In the genomic region with DNA sequence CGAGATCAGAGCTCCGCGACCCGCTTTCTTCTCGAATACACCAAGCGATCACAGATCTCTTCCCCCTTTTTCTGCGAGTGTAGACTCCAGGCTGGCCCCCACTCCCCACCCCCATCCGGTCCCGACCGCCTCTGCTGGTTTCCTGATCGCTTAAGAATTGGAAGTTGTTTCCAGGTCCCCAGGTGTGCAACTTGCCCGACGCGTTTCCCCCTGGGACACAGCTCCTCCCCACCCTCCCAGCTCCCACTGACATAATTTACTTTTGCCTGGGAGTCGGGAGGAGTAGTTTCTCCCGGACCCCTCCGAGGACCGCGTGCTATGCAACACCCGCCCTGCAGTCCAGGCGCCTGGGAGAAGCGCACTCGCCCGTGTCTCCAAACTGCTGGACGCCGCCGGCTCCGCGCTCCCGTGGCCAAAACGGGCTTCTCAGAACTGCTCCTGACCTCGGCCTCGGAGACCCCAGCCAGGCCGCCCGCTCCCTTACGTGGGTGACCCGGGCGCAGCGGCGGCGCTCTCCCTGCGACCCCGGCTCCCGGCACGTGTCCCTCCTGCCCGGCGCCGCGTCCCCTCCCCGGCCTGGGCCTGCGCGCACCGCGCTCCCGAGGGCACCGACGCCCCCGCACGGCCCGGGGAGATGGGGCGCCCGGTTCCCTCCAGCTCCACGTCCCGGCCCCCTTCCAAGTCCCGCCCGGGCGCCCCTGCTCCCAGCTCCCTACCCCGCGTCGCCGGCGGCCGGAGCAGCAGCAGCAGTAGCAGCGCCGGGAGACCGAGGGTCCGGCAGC, we compare ENCODE assay signal across 8 cellular contexts. TPM values are rescaled to one million over a fixed set of nuclear protein-coding genes. Genes with fewer than 3 reads are reported as not detected.
DNase-seq lines count a peak whose midpoint lies in the region; ATAC-seq and TF ChIP-seq lines count a peak whose summit lies in the region.

No MANE protein-coding gene starts in this region.

- H3K4me1 ChIP-seq in IMR-90 (ENCODE audit: control insufficient read depth, insufficient read depth, low read length) = peaks cover 3% of the 10 kb centered on the region; the same call in 1 of the 2 replicates
- H3K4me1 ChIP-seq in mesendoderm (ENCODE audit: control insufficient read depth, low read depth, low read length) = no peaks in the 10 kb centered on the region

- H2BK20ac ChIP-seq in IMR-90 (ENCODE audit: low read depth, low read length) = no peak overlapping the region

- H3K9me3 ChIP-seq in IMR-90 (ENCODE audit: control insufficient read depth, insufficient read depth, low read length) = no peaks in the 10 kb centered on the region

- dilution Hi-C loops in IMR-90 (cut with HindIII; ENCODE audit: low sequenced_read_pairs, unreplicated experiment) = no loop called here

- H3K4me3 ChIP-seq in IMR-90 (ENCODE audit: insufficient read depth, low read depth, low read length) = peak overlapping the region; percentile 68
- peak overlapping the region; percentile 28 for H3K4me3 ChIP-seq in mesendoderm (ENCODE audit: low read length)

- H2BK5ac ChIP-seq in IMR-90 (ENCODE audit: low read depth, low read length, poor library complexity, severe bottlenecking) (peak overlapping the region; percentile 61), mesendoderm (ENCODE audit: low read length) (no peak overlapping the region)

- H2AK9ac ChIP-seq in IMR-90 (replicated peaks; ENCODE audit: low read depth, low read length, poor library complexity) = peak overlapping the region; percentile 81

- peak overlapping the region; percentile 62 for H3K4ac ChIP-seq in IMR-90 (ENCODE audit: low read depth, low read length)
- peak overlapping the region; percentile 48 for H3K4ac ChIP-seq in mesendoderm (ENCODE audit: low read depth, low read length)

- H3K27me3 Mint-ChIP-seq in stimulated activated naive B cell treated with anti-CD40 and anti-IgM and Interleukin-4, amounts not matched to agents 10 μg/mL and 1 μg/mL and 100 μg/mL, for 72 hours = no peaks in the 10 kb centered on the region

- no peak for TF ChIP-seq POLR2A in IMR-90 (IDR thresholded peaks at IDR 0.05; ENCODE audit: low read depth, low read length)

- no peaks in the 10 kb centered on the region for H3K79me2 ChIP-seq in mesendoderm (ENCODE audit: control insufficient read depth, insufficient read depth, low read length)

- H4K8ac ChIP-seq in IMR-90 (ENCODE audit: low read depth in 2 of 2, low read length in 2 of 2) = peak overlapping the region; percentile 59 to 70; a peak in 3 of 4 replicates
- H4K8ac ChIP-seq in mesendoderm (ENCODE audit: low read depth, low read length) = no peak overlapping the region

- H3K36me3 Mint-ChIP-seq in stimulated activated naive B cell treated with anti-CD40 and anti-IgM and Interleukin-4, amounts not matched to agents 10 μg/mL and 1 μg/mL and 100 μg/mL, for 72 hours = peaks cover 1 to 8% of the 10 kb centered on the region in 2 donors

- H2AK5ac ChIP-seq in IMR-90 (ENCODE audit: low read depth, low read length) (0 out of 2 replicates have a peak overlapping the region, but pooled peaks have one; percentile 8), mesendoderm (ENCODE audit: low read length) (no peak overlapping the region)

- CTCF ChIA-PET in IMR-90 (lab: Yijun Ruan, JAX) = interaction anchor here (0.9 kb wide), 1 partner anchor 115 kb away, joined by 3 read pairs; no protein-coding TSS in a partner anchor

- in situ Hi-C loops in IMR-90 (cut with MboI; ENCODE audit: low sequenced_read_pairs) = no loop called here

- DNase-seq in DMS114 treated with DMSO at 0.1 percent for 48 hours (lab: John Stamatoyannopoulos, UW; ENCODE audit: unreplicated experiment) = peak; percentile 32
- peak; percentile 47 for DNase-seq in IMR-90
- DNase-seq in activated CD4-positive, alpha-beta T cell treated with anti-CD3 and anti-CD28 coated beads, Interleukin-2, amount 50 U/mL, for 24 hours (ENCODE audit: low read depth in 1 of 2, low spot score in 1 of 2) = peak; percentile 22 to 36
- peak; percentile 10 for DNase-seq in effector CD4-positive, alpha-beta T cell
- peak; percentile 46 for DNase-seq in mesendoderm
- DNase-seq in stimulated activated naive B cell treated with anti-CD40 and anti-IgM and Interleukin-4, amounts not matched to agents 10 μg/mL and 1 μg/mL and 100 μg/mL, for 72 hours = peak; percentile 9
- DNase-seq in NCI-H2196 treated with DMSO at 0.1 percent for 48 hours (lab: John Stamatoyannopoulos, UW; ENCODE audit: unreplicated experiment) = no peak

- POLR2A ChIA-PET in IMR-90 (lab: Charles Lee; ENCODE audit: unreplicated experiment) = no interaction called here

- H4K20me1 ChIP-seq in IMR-90 (ENCODE audit: insufficient read depth, low read length) = no peaks in the 10 kb centered on the region

- no peak overlapping the region for H2BK15ac ChIP-seq in IMR-90 (ENCODE audit: low read depth, low read length)
- H2BK15ac ChIP-seq in mesendoderm (replicated peaks; ENCODE audit: low read depth) = no peak overlapping the region

- H3K4me3 Mint-ChIP-seq in stimulated activated naive B cell treated with anti-CD40 and anti-IgM and Interleukin-4, amounts not matched to agents 10 μg/mL and 1 μg/mL and 100 μg/mL, for 72 hours = peak overlapping the region; percentile 94 to 96

- H3K4me2 ChIP-seq in IMR-90 (ENCODE audit: low read depth, low read length) = peak overlapping the region; percentile 60
- peak overlapping the region; percentile 77 for H3K4me2 ChIP-seq in mesendoderm (ENCODE audit: low read length)

- no peak for TF ChIP-seq RAD21 in IMR-90 (IDR thresholded peaks at IDR 0.05; ENCODE audit: low read length)

- WGBS in IMR-90 (ENCODE audit: extremely low coverage in 2 of 2, insufficient read length in 1 of 2), 2 experiments = 0% methylated on average over 47 of the region's 77 CpGs; no CpG with 5 or more reads in 1 of the 2 experiments
- no CpG with 5 or more reads among the region's 77 CpGs for WGBS in mesendoderm (ENCODE audit: extremely low coverage, insufficient coverage, low lambda C conversion rate)

- H3K9me3 Mint-ChIP-seq in stimulated activated naive B cell treated with anti-CD40 and anti-IgM and Interleukin-4, amounts not matched to agents 10 μg/mL and 1 μg/mL and 100 μg/mL, for 72 hours = no peaks in the 10 kb centered on the region

- H3K27ac ChIP-seq in IMR-90 (ENCODE audit: insufficient read depth, low read length) (peak overlapping the region; percentile 61), mesendoderm (ENCODE audit: low read depth, low read length) (no peak overlapping the region)

- ATAC-seq in GM21447 (IDR thresholded peaks at IDR 0.05; ENCODE audit: unreplicated experiment) = peak; percentile 15
- peak; percentile 60 for ATAC-seq in IMR-90 (ENCODE audit: low read depth)
- ATAC-seq in stimulated activated naive B cell treated with anti-CD40 and anti-IgM and Interleukin-4, amounts not matched to agents 10 μg/mL and 1 μg/mL and 100 μg/mL, for 72 hours (replicated peaks) = peak; percentile 10 to 11

- H3K36me3 ChIP-seq in IMR-90 (ENCODE audit: control insufficient read depth, insufficient read depth, low read length) (no peaks in the 10 kb centered on the region; the same call in 1 of the 2 replicates), mesendoderm (ENCODE audit: control insufficient read depth, insufficient read depth, low read length) (no peaks in the 10 kb centered on the region)

- H3K79me1 ChIP-seq in IMR-90 (ENCODE audit: low read depth in 1 of 2, low read length in 2 of 2) (peaks cover 9 to 27% of the 10 kb centered on the region in 2 experiments; a peak in 3 of 4 replicates), mesendoderm (ENCODE audit: low read length) (no peaks in the 10 kb centered on the region)

- H3K27ac Mint-ChIP-seq in stimulated activated naive B cell treated with anti-CD40 and anti-IgM and Interleukin-4, amounts not matched to agents 10 μg/mL and 1 μg/mL and 100 μg/mL, for 72 hours = peak overlapping the region; percentile 95

- peak overlapping the region; percentile 89 for H3K23ac ChIP-seq in IMR-90 (ENCODE audit: low read depth, low read length)
- no peak overlapping the region for H3K23ac ChIP-seq in mesendoderm (ENCODE audit: low read length)

- no TSS peak for BruUV-seq in IMR-90 (replicated peaks; lab: Mats Ljungman, UMichigan)

- H2BK120ac ChIP-seq in IMR-90 (ENCODE audit: low read depth, low read length) (peak overlapping the region; percentile 93), mesendoderm (ENCODE audit: low read depth, low read length) (no peak overlapping the region)

- no peaks in the 10 kb centered on the region for H3K9me1 ChIP-seq in IMR-90 (ENCODE audit: insufficient read depth, low read length)

- no peak for TF ChIP-seq CTCF in IMR-90 (conservative IDR thresholded peaks at IDR 0.05; ENCODE audit: low read depth, low read length)

- H3K18ac ChIP-seq in IMR-90 (ENCODE audit: low read depth, low read length) (peak overlapping the region; percentile 49; the same call in 1 of the 2 replicates), mesendoderm (ENCODE audit: low read length) (peak overlapping the region; percentile 34)

- H2AFZ ChIP-seq in IMR-90 (replicated peaks; ENCODE audit: low read length, poor library complexity) = peak overlapping the region; percentile 98

- peak overlapping the region; percentile 32 for H4K91ac ChIP-seq in IMR-90 (ENCODE audit: insufficient read depth, low read depth, low read length)

- peak overlapping the region; percentile 89 for H3K14ac ChIP-seq in IMR-90 (replicated peaks; ENCODE audit: low read depth, low read length)

- H3K4me1 Mint-ChIP-seq in stimulated activated naive B cell treated with anti-CD40 and anti-IgM and Interleukin-4, amounts not matched to agents 10 μg/mL and 1 μg/mL and 100 μg/mL, for 72 hours = peaks cover 18 to 37% of the 10 kb centered on the region in 2 donors

- intact Hi-C loops in IMR-90 (cut with micrococcal nuclease) = loop anchor here (1.0 to 2.0 kb wide), 5 partner anchors 18 to 89 kb away; no protein-coding TSS in a partner anchor

- H3K27me3 ChIP-seq in IMR-90 (ENCODE audit: control insufficient read depth, insufficient read depth, low read length) (no peaks in the 10 kb centered on the region), mesendoderm (ENCODE audit: insufficient read depth, low read length, poor library complexity) (peaks cover 3% of the 10 kb centered on the region)

- H3K9ac ChIP-seq in IMR-90 (ENCODE audit: low read depth, low read length) (peak overlapping the region; percentile 63), mesendoderm (ENCODE audit: low read length) (peak overlapping the region; percentile 56)

- H3K56ac ChIP-seq in IMR-90 (ENCODE audit: extremely low read depth, insufficient read depth, low read length) (peak overlapping the region; percentile 46), mesendoderm (ENCODE audit: low read length) (peak overlapping the region; percentile 67)

- H4K5ac ChIP-seq in IMR-90 (ENCODE audit: low read depth, low read length) (peak overlapping the region; percentile 56), mesendoderm (ENCODE audit: low read length) (no peak overlapping the region)

TF ChIP-seq in IMR-90, 13 proteins besides CTCF, POLR2A, EP300 and RAD21 (continues in another document):
- TF ChIP-seq MAZ (IDR thresholded peaks at IDR 0.05; ENCODE audit: borderline replicate concordance, low read depth, low read length) (no peak), FOS (IDR thresholded peaks at IDR 0.05; ENCODE audit: low read depth, low read length) (no peak)

RNA-seq across cellular contexts. Expression of a gene that starts 0.5 kb away (rescaled TPM):
- 1.4 and 2.0 TPM in 2 replicates for total RNA-seq in IMR-90 (2012; rRNA removed)
- polyA plus RNA-seq in IMR-90 (2012; rRNA removed) = 6.4 and 7.6 TPM in 2 replicates
- 5.2 and 9.3 TPM in 2 replicates for polyA plus RNA-seq in IMR-90 (2012; cell fraction: cytosol; rRNA removed)
- 3.9 and 4.3 TPM in 2 replicates for polyA plus RNA-seq in IMR-90 (2012; cell fraction: nucleus; rRNA removed; ENCODE audit: low replicate concordance)
- polyA plus RNA-seq in mesendoderm (2013, experiment 1 of 2) = 2.3 TPM
- polyA plus RNA-seq in mesendoderm (2013, experiment 2 of 2) = 2.0 TPM
